8 cellular contexts compared by ENCODE assay signal in the genomic region with DNA sequence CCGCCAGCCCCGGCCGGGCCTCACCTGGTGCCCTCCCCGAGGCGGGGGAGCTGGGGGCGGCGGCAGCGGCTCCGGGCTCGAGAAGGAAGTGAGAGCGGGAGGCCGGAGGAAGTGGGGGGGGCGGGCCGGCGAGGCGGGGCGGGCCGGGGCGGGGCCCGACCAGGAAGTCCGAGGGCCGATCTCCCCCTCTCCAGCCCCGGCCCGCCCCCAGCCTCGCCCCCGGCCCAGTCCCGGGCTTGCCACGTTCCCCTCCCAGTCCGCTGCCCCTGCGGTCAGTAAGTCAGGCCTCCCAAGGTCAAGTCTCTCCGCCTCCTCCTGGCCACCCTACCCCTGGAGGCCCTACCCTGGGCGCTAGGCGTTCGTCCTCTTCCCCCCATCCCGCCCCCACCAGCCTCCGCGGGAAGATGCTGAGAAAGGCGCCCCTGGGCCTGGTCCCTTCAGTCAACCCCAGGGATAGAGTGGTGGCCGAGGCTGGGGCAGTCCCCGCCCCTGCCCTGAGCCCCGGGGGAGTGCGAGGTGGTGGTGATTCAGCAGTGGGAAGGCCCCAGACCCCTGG. TPM values are rescaled to one million over a fixed set of nuclear protein-coding genes. Genes with fewer than 3 reads are reported as not detected.
DNase-seq lines count a peak whose midpoint lies in the region; ATAC-seq and TF ChIP-seq lines count a peak whose summit lies in the region.

RHOG (minus strand) TSS at position 90 of the 556 bp plus-strand sequence. CDS start 12,821 bp downstream, outside the sequence.

- intact Hi-C loops in heart right ventricle (cut with DNase I) (loop anchor here in 5 of 10 donors (1.0 to 5.0 kb wide), 3 partner anchors 34 to 44 kb away; partner anchors contain the start of genes NUP98 (in 4 of the 5) and PGAP2 (in 1 of the 5)), posterior cingulate gyrus (cut with DNase I) (loop anchor here (1.0 to 2.0 kb wide), 2 partner anchors 14 to 44 kb away; partner anchors contain the start of genes NUP98 and STIM1)

- peaks cover 15% of the 10 kb centered on the region for H4K20me1 ChIP-seq in DOHH2 (ENCODE audit: control insufficient read depth, insufficient read depth, low read depth, low read length)

- no peaks in the 10 kb centered on the region for H3K9me3 ChIP-seq in DOHH2 (ENCODE audit: control insufficient read depth, insufficient read depth, low read length)
- no peaks in the 10 kb centered on the region for H3K9me3 ChIP-seq in heart right ventricle

- H3F3A ChIP-seq in DOHH2 (ENCODE audit: control insufficient read depth, insufficient read depth) = peaks cover 24% of the 10 kb centered on the region

- peak within 1 kb of the TSS; percentile 100 for H3K4me2 ChIP-seq in DOHH2 (ENCODE audit: low read length)

- H3K27ac ChIP-seq in DOHH2 (ENCODE audit: low read depth, low read length) (peak within 1 kb of the TSS; percentile 84), heart right ventricle (peak within 1 kb of the TSS; percentile 93 to 100 (median 97))

- H3K4me1 ChIP-seq in DOHH2 (ENCODE audit: control insufficient read depth, low read length) (peaks cover 50% of the 10 kb centered on the region), heart right ventricle (peaks cover 17 to 49% (median 42%) of the 10 kb centered on the region in 9 donors)

- DNase-seq in RKO (ENCODE audit: low spot score) = peak; percentile 89
- peak; percentile 88 for DNase-seq in amniotic epithelial cell (ENCODE audit: low read depth)
- peak; percentile 87 for DNase-seq in heart right ventricle
- DNase-seq in posterior cingulate gyrus = peak in 9 of 10 donors; percentile 53 to 95 (median 68)
- no peak for DNase-seq in NCI-H2107 treated with DMSO at 0.1 percent for 48 hours (lab: John Stamatoyannopoulos, UW; ENCODE audit: unreplicated experiment)

- 0 to 1% methylated on average over 16 to 42 of the region's 42 CpGs for WGBS in heart right ventricle, 2 donors

- H3K36me3 ChIP-seq in DOHH2 (ENCODE audit: control insufficient read depth, low read length) (peaks cover 28% of the 10 kb centered on the region), heart right ventricle (peaks cover 0 to 4% (median 0%) of the 10 kb centered on the region in 9 donors)

- H3K79me2 ChIP-seq in DOHH2 (ENCODE audit: control insufficient read depth, low read length) = peaks cover 48% of the 10 kb centered on the region

- ATAC-seq in GM19455 (IDR thresholded peaks at IDR 0.05; ENCODE audit: unreplicated experiment) = peak; percentile 48
- peak; percentile 32 for ATAC-seq in HG03558 (IDR thresholded peaks at IDR 0.05; ENCODE audit: extremely low read depth, unreplicated experiment)
- ATAC-seq in heart right ventricle = peak; percentile 85 to 91 (median 88)

- H3K4me3 ChIP-seq in DOHH2 (ENCODE audit: low read length) (peak within 1 kb of the TSS; percentile 91), heart right ventricle (peak within 1 kb of the TSS; percentile 75 to 98 (median 90))

- TF ChIP-seq CTCF in DOHH2 (IDR thresholded peaks at IDR 0.05; ENCODE audit: low read depth, low read length, poor library complexity, severe bottlenecking) (no peak), heart right ventricle (IDR thresholded peaks at IDR 0.05) (no peak)

- no peaks in the 10 kb centered on the region for H3K9me2 ChIP-seq in DOHH2 (replicated peaks; ENCODE audit: control insufficient read depth, low read length)

- H3K27me3 ChIP-seq in DOHH2 (ENCODE audit: control insufficient read depth, low read length) (no peaks in the 10 kb centered on the region), heart right ventricle (no peaks in the 10 kb centered on the region)

RNA-seq across cellular contexts. Expression of gene RHOG, which starts in this region (rescaled TPM):
- total RNA-seq in heart right ventricle = 10 to 100 TPM; 15.3 to 46.9 (median 20.3) TPM
- polyA plus RNA-seq in heart right ventricle = 10 to 100 TPM; 19.3 to 55.7 TPM

Comparison
In these comparisons a context has a peak if more than half of its experiments do, and no peak if none do; other contexts are left out.
1. ATAC-seq: peak in every context shown above with its lines; median percentile 88 in heart right ventricle; 48 in GM19455; 32 in HG03558.